In the genomic region with DNA sequence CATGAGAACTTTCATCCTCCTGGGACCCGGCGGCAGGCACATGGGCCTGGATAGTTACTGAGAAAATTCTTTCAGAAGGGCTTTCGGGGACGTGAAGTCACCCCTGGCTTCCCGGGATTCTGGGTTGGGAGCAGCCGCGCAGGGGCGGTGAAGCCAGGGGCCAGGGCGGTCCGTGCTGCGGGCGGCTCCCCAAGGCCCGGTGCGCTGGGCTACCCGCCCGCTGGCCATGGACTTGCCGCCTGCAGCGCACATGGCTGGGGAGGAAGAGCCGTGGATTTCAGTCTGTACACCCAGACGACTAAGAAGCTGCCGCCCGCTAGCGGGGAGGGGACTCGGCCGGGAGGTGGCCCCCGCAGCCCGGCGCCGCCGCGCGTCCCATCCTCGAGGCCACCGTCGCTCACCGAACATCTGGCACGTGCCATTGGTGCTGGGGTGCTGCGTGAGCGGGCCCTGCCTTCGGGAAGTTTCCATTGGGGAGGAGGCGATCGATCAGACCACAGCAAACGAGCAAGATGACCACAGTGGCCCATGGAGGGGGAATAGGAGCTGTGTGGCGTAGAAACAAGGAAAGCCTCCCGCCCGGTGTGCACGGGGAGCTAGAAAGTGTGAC, we compare ENCODE assay signal across 1 cellular context.
TF ChIP-seq lines count a peak whose summit lies in the region.

No MANE protein-coding gene starts in this region.

TF ChIP-seq in K562, 482 proteins besides CTCF, POLR2A, EP300 and RAD21 (continued from another document):
- TF ChIP-seq TSC22D4 (tag; IDR thresholded peaks at IDR 0.05): no peak
- TF ChIP-seq NUFIP1 (IDR thresholded peaks at IDR 0.05; ENCODE audit: partially characterized antibody): no peak
- TF ChIP-seq, protein P1, sequence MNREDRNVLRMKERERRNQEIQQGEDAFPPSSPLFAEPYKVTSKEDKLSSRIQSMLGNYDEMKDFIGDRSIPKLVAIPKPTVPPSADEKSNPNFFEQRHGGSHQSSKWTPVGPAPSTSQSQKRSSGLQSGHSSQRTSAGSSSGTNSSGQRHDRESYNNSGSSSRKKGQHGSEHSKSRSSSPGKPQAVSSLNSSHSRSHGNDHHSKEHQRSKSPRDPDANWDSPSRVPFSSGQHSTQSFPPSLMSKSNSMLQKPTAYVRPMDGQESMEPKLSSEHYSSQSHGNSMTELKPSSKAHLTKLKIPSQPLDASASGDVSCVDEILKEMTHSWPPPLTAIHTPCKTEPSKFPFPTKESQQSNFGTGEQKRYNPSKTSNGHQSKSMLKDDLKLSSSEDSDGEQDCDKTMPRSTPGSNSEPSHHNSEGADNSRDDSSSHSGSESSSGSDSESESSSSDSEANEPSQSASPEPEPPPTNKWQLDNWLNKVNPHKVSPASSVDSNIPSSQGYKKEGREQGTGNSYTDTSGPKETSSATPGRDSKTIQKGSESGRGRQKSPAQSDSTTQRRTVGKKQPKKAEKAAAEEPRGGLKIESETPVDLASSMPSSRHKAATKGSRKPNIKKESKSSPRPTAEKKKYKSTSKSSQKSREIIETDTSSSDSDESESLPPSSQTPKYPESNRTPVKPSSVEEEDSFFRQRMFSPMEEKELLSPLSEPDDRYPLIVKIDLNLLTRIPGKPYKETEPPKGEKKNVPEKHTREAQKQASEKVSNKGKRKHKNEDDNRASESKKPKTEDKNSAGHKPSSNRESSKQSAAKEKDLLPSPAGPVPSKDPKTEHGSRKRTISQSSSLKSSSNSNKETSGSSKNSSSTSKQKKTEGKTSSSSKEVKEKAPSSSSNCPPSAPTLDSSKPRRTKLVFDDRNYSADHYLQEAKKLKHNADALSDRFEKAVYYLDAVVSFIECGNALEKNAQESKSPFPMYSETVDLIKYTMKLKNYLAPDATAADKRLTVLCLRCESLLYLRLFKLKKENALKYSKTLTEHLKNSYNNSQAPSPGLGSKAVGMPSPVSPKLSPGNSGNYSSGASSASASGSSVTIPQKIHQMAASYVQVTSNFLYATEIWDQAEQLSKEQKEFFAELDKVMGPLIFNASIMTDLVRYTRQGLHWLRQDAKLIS (CRISPR knock-in tag; IDR thresholded peaks at IDR 0.05): no peak
